8 cellular contexts compared by ENCODE assay signal in the genomic region with DNA sequence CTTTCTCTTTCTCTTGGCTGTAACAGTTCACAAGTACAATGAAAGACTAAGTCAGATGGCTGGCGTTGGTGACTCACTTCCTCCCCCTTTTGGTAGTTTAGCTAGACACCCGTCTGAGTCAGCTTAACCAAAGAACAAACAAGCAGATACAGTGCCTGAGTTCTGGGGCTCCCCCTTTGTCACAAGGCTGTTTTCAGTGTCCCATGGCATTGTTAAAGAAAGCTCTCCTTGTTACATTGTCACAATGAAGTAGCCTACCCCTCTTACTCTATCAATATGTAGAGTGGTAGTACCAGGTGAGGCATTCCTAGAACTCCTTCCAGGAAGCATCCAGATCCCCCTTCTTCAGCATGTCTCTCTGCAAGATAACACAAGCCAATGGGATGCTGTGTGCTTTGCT. TPM values are rescaled to one million over a fixed set of nuclear protein-coding genes. Genes with fewer than 3 reads are reported as not detected.
A peak's percentile ranks its signal among the peaks of the same experiment; 100 is the strongest.
DNase-seq lines count a peak whose midpoint lies in the region; ATAC-seq, FAIRE-seq and TF ChIP-seq lines count a peak whose summit lies in the region.

No MANE protein-coding gene starts in this region.

- no peak overlapping the region for H3K4me3 ChIP-seq in A549
- H3K4me3 ChIP-seq in brain microvascular endothelial cell (ENCODE audit: low read depth, low read length): no peak overlapping the region
- H3K4me3 ChIP-seq in kidney (ENCODE audit: low read length in 2 of 2): no peak overlapping the region

- H3K9me3 ChIP-seq in A549: no peaks in the 10 kb centered on the region
- no peaks in the 10 kb centered on the region for H3K9me3 ChIP-seq in kidney (ENCODE audit: control insufficient read depth in 1 of 2, low read length in 2 of 2)

- no peaks in the 10 kb centered on the region for H3K27me3 ChIP-seq in brain microvascular endothelial cell (replicated peaks)

- peaks cover 14% of the 10 kb centered on the region for H3K4me1 ChIP-seq in A549
- no peaks in the 10 kb centered on the region for H3K4me1 ChIP-seq in kidney (ENCODE audit: control insufficient read depth in 1 of 2, insufficient read depth in 1 of 2, low read depth in 1 of 2, low read length in 2 of 2)

- peak; percentile 100 for ATAC-seq in A549
- peak; percentile 100 for ATAC-seq in GM18502 (IDR thresholded peaks at IDR 0.05; ENCODE audit: poor library complexity, unreplicated experiment)
- ATAC-seq in HG02885 (IDR thresholded peaks at IDR 0.05; ENCODE audit: poor library complexity, unreplicated experiment): peak; percentile 100

- 9% methylated on average over 2 of the region's 2 CpGs for whole genome bisulfite sequencing in A549 (ENCODE audit: missing lambda C conversion rate)

- TF ChIP-seq RAD21 in A549 (conservative IDR thresholded peaks at IDR 0.05 in 1 of 2, IDR thresholded peaks at IDR 0.05 in 1 of 2): peak; percentile 65 to 72

- CTCF ChIA-PET in A549 (lab: Yijun Ruan, JAX): interaction anchor here (0.6 to 2.0 kb wide), 11 partner anchors 10 to 137 kb away, joined by 3 to 16 read pairs (median 3); no protein-coding TSS in a partner anchor

- H3K36me3 ChIP-seq in brain microvascular endothelial cell (replicated peaks): no peaks in the 10 kb centered on the region
- H3K36me3 ChIP-seq in kidney (ENCODE audit: control insufficient read depth in 1 of 2, insufficient read depth in 2 of 2, low read length in 2 of 2): no peaks in the 10 kb centered on the region

- TF ChIP-seq CTCF in A549 (IDR thresholded peaks at IDR 0.05) (peak; percentile 56), brain microvascular endothelial cell (IDR thresholded peaks at IDR 0.05; ENCODE audit: low read depth, low read length, missing control alignments) (peak; percentile 53), kidney (IDR thresholded peaks at IDR 0.05; ENCODE audit: borderline replicate concordance, extremely low read depth, insufficient read depth) (peak; percentile 68)

- no peak overlapping the region for H3K9ac ChIP-seq in kidney (ENCODE audit: low read length in 2 of 2)

- H3K27ac ChIP-seq in A549 (peak overlapping the region; percentile 36 to 38; a peak in 4 of 6 replicates), brain microvascular endothelial cell (peak overlapping the region; percentile 69), kidney (ENCODE audit: low read depth in 2 of 2, low read length in 2 of 2) (no peak overlapping the region)

- FAIRE-seq in A549 (lab: Jason Lieb, UNC): peak; percentile 56
- FAIRE-seq in kidney (lab: Jason Lieb, UNC): no peak

- no peak for TF ChIP-seq POLR2A in A549 (IDR thresholded peaks at IDR 0.05; ENCODE audit: low read length)

- TF ChIP-seq EP300 in A549 (IDR thresholded peaks at IDR 0.05): no peak

- H3K4me2 ChIP-seq in A549: peak overlapping the region; percentile 53

- POLR2A ChIA-PET in A549 (lab: Yijun Ruan, JAX): no interaction called here

- in situ Hi-C loops in brain microvascular endothelial cell (cut with HindIII; ENCODE audit: low pct_ligation_motif_present, low sequenced_read_pairs): no loop called here

- intact Hi-C loops in kidney (cut with DNase I): no loop called here

- peak; percentile 71 to 84 for DNase-seq in A549 (ENCODE audit: low read depth in 1 of 2, low spot score in 1 of 2)
- DNase-seq in NCI-H1694 treated with DMSO at 0.1 percent for 48 hours (lab: John Stamatoyannopoulos, UW): peak; percentile 41
- peak; percentile 35 for DNase-seq in UCSD-AML1 (lab: John Stamatoyannopoulos, UW; ENCODE audit: unreplicated experiment)
- peak; percentile 98 for DNase-seq in brain microvascular endothelial cell
- no peak for DNase-seq in kidney
- peak; percentile 87 for DNase-seq in stimulated activated CD4-positive, alpha-beta T cell treated with anti-CD3 and anti-CD28 coated beads, Interleukin-4, amount 100 ng/mL, for 24 hours

TF ChIP-seq in A549, 52 proteins besides CTCF, POLR2A, EP300 and RAD21:
- TF ChIP-seq, protein P1, sequence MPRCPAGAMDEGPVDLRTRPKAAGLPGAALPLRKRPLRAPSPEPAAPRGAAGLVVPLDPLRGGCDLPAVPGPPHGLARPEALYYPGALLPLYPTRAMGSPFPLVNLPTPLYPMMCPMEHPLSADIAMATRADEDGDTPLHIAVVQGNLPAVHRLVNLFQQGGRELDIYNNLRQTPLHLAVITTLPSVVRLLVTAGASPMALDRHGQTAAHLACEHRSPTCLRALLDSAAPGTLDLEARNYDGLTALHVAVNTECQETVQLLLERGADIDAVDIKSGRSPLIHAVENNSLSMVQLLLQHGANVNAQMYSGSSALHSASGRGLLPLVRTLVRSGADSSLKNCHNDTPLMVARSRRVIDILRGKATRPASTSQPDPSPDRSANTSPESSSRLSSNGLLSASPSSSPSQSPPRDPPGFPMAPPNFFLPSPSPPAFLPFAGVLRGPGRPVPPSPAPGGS (IDR thresholded peaks at IDR 0.05): no peak
- TF ChIP-seq FOSL2 (IDR thresholded peaks at IDR 0.05): peak; percentile 59
- peak; percentile 90 for TF ChIP-seq FOSL2 (CRISPR knock-in tag; IDR thresholded peaks at IDR 0.05)
- peak; percentile 67 for TF ChIP-seq SMC3 (IDR thresholded peaks at IDR 0.05)
- TF ChIP-seq, protein P2, sequence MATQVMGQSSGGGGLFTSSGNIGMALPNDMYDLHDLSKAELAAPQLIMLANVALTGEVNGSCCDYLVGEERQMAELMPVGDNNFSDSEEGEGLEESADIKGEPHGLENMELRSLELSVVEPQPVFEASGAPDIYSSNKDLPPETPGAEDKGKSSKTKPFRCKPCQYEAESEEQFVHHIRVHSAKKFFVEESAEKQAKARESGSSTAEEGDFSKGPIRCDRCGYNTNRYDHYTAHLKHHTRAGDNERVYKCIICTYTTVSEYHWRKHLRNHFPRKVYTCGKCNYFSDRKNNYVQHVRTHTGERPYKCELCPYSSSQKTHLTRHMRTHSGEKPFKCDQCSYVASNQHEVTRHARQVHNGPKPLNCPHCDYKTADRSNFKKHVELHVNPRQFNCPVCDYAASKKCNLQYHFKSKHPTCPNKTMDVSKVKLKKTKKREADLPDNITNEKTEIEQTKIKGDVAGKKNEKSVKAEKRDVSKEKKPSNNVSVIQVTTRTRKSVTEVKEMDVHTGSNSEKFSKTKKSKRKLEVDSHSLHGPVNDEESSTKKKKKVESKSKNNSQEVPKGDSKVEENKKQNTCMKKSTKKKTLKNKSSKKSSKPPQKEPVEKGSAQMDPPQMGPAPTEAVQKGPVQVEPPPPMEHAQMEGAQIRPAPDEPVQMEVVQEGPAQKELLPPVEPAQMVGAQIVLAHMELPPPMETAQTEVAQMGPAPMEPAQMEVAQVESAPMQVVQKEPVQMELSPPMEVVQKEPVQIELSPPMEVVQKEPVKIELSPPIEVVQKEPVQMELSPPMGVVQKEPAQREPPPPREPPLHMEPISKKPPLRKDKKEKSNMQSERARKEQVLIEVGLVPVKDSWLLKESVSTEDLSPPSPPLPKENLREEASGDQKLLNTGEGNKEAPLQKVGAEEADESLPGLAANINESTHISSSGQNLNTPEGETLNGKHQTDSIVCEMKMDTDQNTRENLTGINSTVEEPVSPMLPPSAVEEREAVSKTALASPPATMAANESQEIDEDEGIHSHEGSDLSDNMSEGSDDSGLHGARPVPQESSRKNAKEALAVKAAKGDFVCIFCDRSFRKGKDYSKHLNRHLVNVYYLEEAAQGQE (IDR thresholded peaks at IDR 0.05): no peak
- no peak for TF ChIP-seq FOSB (CRISPR knock-in tag; IDR thresholded peaks at IDR 0.05)
- no peak for TF ChIP-seq CHD2 (IDR thresholded peaks at IDR 0.05; ENCODE audit: low read length, partially characterized antibody)
- TF ChIP-seq POLR2AphosphoS2 (conservative IDR thresholded peaks at IDR 0.05; ENCODE audit: low read length): no peak
- TF ChIP-seq MAFK (IDR thresholded peaks at IDR 0.05; ENCODE audit: partially characterized antibody): peak; percentile 52
- peak; percentile 58 for TF ChIP-seq JUNB (IDR thresholded peaks at IDR 0.05)
- TF ChIP-seq CEBPB (IDR thresholded peaks at IDR 0.05): no peak
- peak; percentile 31 for TF ChIP-seq ZFP36 (IDR thresholded peaks at IDR 0.05; ENCODE audit: borderline replicate concordance, partially characterized antibody)
- no peak for TF ChIP-seq ATOH8 (CRISPR knock-in tag; IDR thresholded peaks at IDR 0.05; ENCODE audit: low read depth)
- TF ChIP-seq EHMT2 (IDR thresholded peaks at IDR 0.05; ENCODE audit: low read depth): no peak
- peak in 1 of 2 experiments; percentile 17; a peak in 1 of 5 replicates for TF ChIP-seq JUN (IDR thresholded peaks at IDR 0.05)

RNA-seq across cellular contexts. Expression of gene KIAA0408, which starts 38.6 kb away (rescaled TPM):
- polyA plus RNA-seq in A549 (2011; rRNA removed): 10.9 and 11.8 TPM in 2 replicates
- polyA plus RNA-seq in A549 (2012; cell fraction: cytosol; rRNA removed): 1.6 and 1.9 TPM in 2 replicates
- polyA plus RNA-seq in A549 (2012; cell fraction: nucleus; rRNA removed): 2.1 and 4.3 TPM in 2 replicates
- 2.7 to 3.0 TPM (median 2.9 TPM) in 3 replicates for polyA plus RNA-seq in A549 (2017; fragmentation: RNase III; extraction: RNeasy Plus Mini Kit Qiagen cat#74134 plus additional on column Dnase treatment)
- polyA minus RNA-seq in A549 (2011; rRNA and poly(A)+ RNA removed): 2.7 and 3.3 TPM in 2 replicates
- total RNA-seq in kidney: 2.7 TPM
- polyA plus RNA-seq in kidney (ENCODE audit: insufficient read depth, low read depth, low replicate concordance): 0.47 TPM

Comparison
In these comparisons a context has a peak if more than half of its experiments do, and no peak if none do; other contexts are left out.
1. H3K27ac ChIP-seq: peak in A549 (2 of 2) and brain microvascular endothelial cell (single experiment); none in kidney (0 of 2).
2. Peak in every context shown above with its lines, with median percentiles within 50 percentile points of each other: ATAC-seq and CTCF ChIP-seq.